Comparison of ENCODE assay signal across 1 cellular context in genomic region chr3:194089357-194090177, GRCh38.
TF ChIP-seq lines count a peak whose summit lies in the region.

No MANE protein-coding gene starts in this region.

TF ChIP-seq in liver, 16 proteins besides CTCF, POLR2A, EP300 and RAD21 (continued from another document):
- TF ChIP-seq ATF3 (IDR thresholded peaks at IDR 0.05) (peak; percentile 93), YY1 (IDR thresholded peaks at IDR 0.05) (peak; percentile 40), HNF4G (IDR thresholded peaks at IDR 0.05) (no peak), REST (IDR thresholded peaks at IDR 0.05) (peak; percentile 48), HNF4A (conservative IDR thresholded peaks at IDR 0.05) (peak; percentile 49 to 59), EGR1 (IDR thresholded peaks at IDR 0.05; ENCODE audit: low read depth in 2 of 2) (peak in 1 of 2 donors; percentile 53), RXRA (IDR thresholded peaks at IDR 0.05) (peak; percentile 35 to 74), GABPA (IDR thresholded peaks at IDR 0.05 in 1 of 2, conservative IDR thresholded peaks at IDR 0.05 in 1 of 2) (peak in 1 of 2 donors; percentile 27), FOXA2 (IDR thresholded peaks at IDR 0.05) (no peak), JUND (IDR thresholded peaks at IDR 0.05) (peak; percentile 79 to 83)
- TF ChIP-seq, protein P1, sequence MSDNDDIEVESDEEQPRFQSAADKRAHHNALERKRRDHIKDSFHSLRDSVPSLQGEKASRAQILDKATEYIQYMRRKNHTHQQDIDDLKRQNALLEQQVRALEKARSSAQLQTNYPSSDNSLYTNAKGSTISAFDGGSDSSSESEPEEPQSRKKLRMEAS (IDR thresholded peaks at IDR 0.05) = no peak
